13 cellular contexts compared by ENCODE assay signal in the genomic region with DNA sequence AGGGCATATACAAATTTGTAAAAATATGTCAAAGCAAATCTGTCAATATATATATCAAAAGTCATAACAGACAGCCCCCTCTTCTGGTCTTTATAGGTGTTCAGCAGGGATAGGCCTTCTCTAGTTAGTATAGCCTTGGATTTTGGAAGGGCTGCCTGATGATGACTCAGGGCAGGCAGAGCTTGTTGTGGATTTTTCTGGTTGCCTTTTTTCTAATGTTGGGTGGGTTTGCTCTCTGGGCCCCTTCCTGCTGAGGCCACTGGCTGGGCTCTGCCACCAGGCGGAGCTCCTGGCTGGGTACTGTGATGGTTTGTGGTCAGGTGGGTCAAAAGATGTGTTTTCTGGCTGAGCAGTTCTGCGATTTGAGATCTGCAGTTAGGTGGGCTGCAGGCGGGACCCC.
DNase-seq lines count a peak whose midpoint lies in the region; ATAC-seq, FAIRE-seq and TF ChIP-seq lines count a peak whose summit lies in the region.
"Had no signal": no experiment of that assay in that cellular context is flagged by ENCODE, and none has a peak within 500 bp of the region (broad histone marks: within the 10 kb centered on the region; RNA-seq: fewer than 3 reads in every experiment).

No MANE protein-coding gene starts in this region.

- TF ChIP-seq POLR2A in HepG2 (IDR thresholded peaks at IDR 0.05; ENCODE audit: insufficient read depth in 1 of 2, low read depth in 2 of 2, low read length in 2 of 2) (no peak), right lobe of liver (IDR thresholded peaks at IDR 0.05) (no peak)

- H3F3A ChIP-seq in OCI-LY1 (ENCODE audit: insufficient read depth, low read length): no peaks in the 10 kb centered on the region

- H3K9me3 ChIP-seq in HepG2 (ENCODE audit: low read length): no peaks in the 10 kb centered on the region
- no peaks in the 10 kb centered on the region for H3K9me3 ChIP-seq in right lobe of liver
- no peaks in the 10 kb centered on the region for H3K9me3 ChIP-seq in OCI-LY1 (ENCODE audit: low read length)
- H3K9me3 ChIP-seq: thoracic aorta had no signal

- no peaks in the 10 kb centered on the region for H3K9me2 ChIP-seq in OCI-LY1 (ENCODE audit: low read depth, low read length)

- no CpG with 5 or more reads among the region's 3 CpGs for WGBS in HepG2 (ENCODE audit: low lambda C conversion rate)
- WGBS in right lobe of liver (ENCODE audit: insufficient coverage, low coverage, low lambda C conversion rate, missing lambda C conversion rate): 44% methylated on average over 3 of the region's 3 CpGs

- POLR2A ChIA-PET in HepG2 (lab: Yijun Ruan, JAX): no interaction called here

- H3K27me3 ChIP-seq in HepG2 (ENCODE audit: control insufficient read depth in 1 of 2, insufficient read depth in 2 of 2, low read length in 2 of 2): no peaks in the 10 kb centered on the region
- no peaks in the 10 kb centered on the region for H3K27me3 ChIP-seq in right lobe of liver
- H3K27me3 ChIP-seq in OCI-LY1 (ENCODE audit: insufficient read depth, low read length): no peaks in the 10 kb centered on the region

- H3K36me3 ChIP-seq in HepG2 (replicated peaks in 1 of 2; ENCODE audit: control insufficient read depth in 1 of 2, insufficient read depth in 2 of 2, low read length in 2 of 2): no peaks in the 10 kb centered on the region
- H3K36me3 ChIP-seq in right lobe of liver: no peaks in the 10 kb centered on the region
- no peaks in the 10 kb centered on the region for H3K36me3 ChIP-seq in OCI-LY1 (ENCODE audit: insufficient read depth, low read length)
- H3K36me3 ChIP-seq: thoracic aorta had no signal

- H3K79me2 ChIP-seq in HepG2 (ENCODE audit: insufficient read depth, low read length): no peaks in the 10 kb centered on the region
- H3K79me2 ChIP-seq in OCI-LY1 (ENCODE audit: insufficient read depth, low read length): no peaks in the 10 kb centered on the region

- no peak for TF ChIP-seq EP300 in HepG2 (IDR thresholded peaks at IDR 0.05; ENCODE audit: low read depth in 2 of 2, low read length in 2 of 2)
- no peak for TF ChIP-seq EP300 in HepG2 (CRISPR knock-in tag; IDR thresholded peaks at IDR 0.05; ENCODE audit: borderline replicate concordance)

- TF ChIP-seq CTCF in HepG2 (CRISPR knock-in tag; IDR thresholded peaks at IDR 0.05): peak; percentile 71
- peak in 2 of 4 donors; percentile 11 to 22 for TF ChIP-seq CTCF in right lobe of liver (IDR thresholded peaks at IDR 0.05)
- peak; percentile 66 for TF ChIP-seq CTCF in OCI-LY1 (IDR thresholded peaks at IDR 0.05; ENCODE audit: low read length)
- TF ChIP-seq CTCF in epithelial cell of esophagus (IDR thresholded peaks at IDR 0.05; ENCODE audit: insufficient read depth, low read depth, low read length, missing control alignments): peak; percentile 38

- H3K9ac ChIP-seq in HepG2 (ENCODE audit: insufficient read depth, low read depth, low read length) (no peak overlapping the region), OCI-LY1 (ENCODE audit: low read length) (no peak overlapping the region)

- H3K4me2 ChIP-seq in HepG2 (ENCODE audit: low read depth, low read length) (no peak overlapping the region), OCI-LY1 (ENCODE audit: low read length) (no peak overlapping the region)

- H3K27ac ChIP-seq in HepG2 (ENCODE audit: extremely low read length, insufficient read depth, low read length) (no peak overlapping the region), right lobe of liver (no peak overlapping the region), OCI-LY1 (ENCODE audit: low read depth, low read length, poor library complexity, severe bottlenecking) (no peak overlapping the region)
- H3K27ac ChIP-seq: thoracic aorta had no signal

- no TSS peak for BruUV-seq in HepG2 (replicated peaks; lab: Mats Ljungman, UMichigan)

- CTCF ChIA-PET in HepG2 (lab: Yijun Ruan, JAX; ENCODE audit: low intra/inter-chr PET ratio, low total read pairs): interaction anchor here (2.0 kb wide), 1 partner anchor 464 kb away, joined by 7 read pairs; no protein-coding TSS in a partner anchor

- DNase-seq in HepG2 (ENCODE audit: low spot score) (peak; percentile 7), right lobe of liver (no peak), epithelial cell of esophagus (ENCODE audit: low read depth) (peak; percentile 4), urothelium cell line (ENCODE audit: low spot score) (peak; percentile 12)
- DNase-seq in activated naive CD4-positive, alpha-beta T cell treated with anti-CD3 and anti-CD28 coated beads, Interleukin-2, amount 50 U/mL, for 16 hours: no peak
- DNase-seq: activated CD8-positive, alpha-beta memory T cell treated with anti-CD3 and anti-CD28 coated beads for 24 hours; activated naive CD8-positive, alpha-beta T cell treated with anti-CD3 and anti-CD28 coated beads, Interleukin-2, amount 10 ng/mL, durations not matched to agents 7 days and 5 days; effector CD4-positive, alpha-beta T cell; NCI-H1105 had no signal

- H3K4me3 ChIP-seq in HepG2 (replicated peaks in 1 of 3; ENCODE audit: insufficient read depth in 1 of 3, low read depth in 2 of 3, low read length in 3 of 3) (no peak overlapping the region), right lobe of liver (no peak overlapping the region), OCI-LY1 (ENCODE audit: low read depth, low read length, poor library complexity, severe bottlenecking) (no peak overlapping the region), epithelial cell of esophagus (ENCODE audit: low read length) (no peak overlapping the region)
- H3K4me3 ChIP-seq: thoracic aorta had no signal

- no peak for FAIRE-seq in HepG2 (lab: Jason Lieb, UNC)
- FAIRE-seq in urothelium cell line (lab: Jason Lieb, UNC): no peak

- TF ChIP-seq RAD21 in HepG2 (CRISPR knock-in tag; IDR thresholded peaks at IDR 0.05): 0 out of 2 replicates have a peak, but pooled peaks have one; percentile 17

- ATAC-seq in HepG2 (peak; percentile 93), right lobe of liver (no peak), HG03175 (IDR thresholded peaks at IDR 0.05; ENCODE audit: unreplicated experiment) (no peak), GM18511 (IDR thresholded peaks at IDR 0.05; ENCODE audit: unreplicated experiment) (no peak)

- intact Hi-C loops in HepG2 (cut with micrococcal nuclease; ENCODE audit: unreplicated experiment): loop anchor here (1.0 to 10.0 kb wide), 2 partner anchors 464 to 660 kb away; a partner anchor contains a TSS
- intact Hi-C loops in right lobe of liver (cut with DNase I): no loop called here

- no peaks in the 10 kb centered on the region for H3K4me1 ChIP-seq in HepG2 (ENCODE audit: insufficient read depth, low read length)
- no peaks in the 10 kb centered on the region for H3K4me1 ChIP-seq in right lobe of liver
- H3K4me1 ChIP-seq in OCI-LY1 (ENCODE audit: insufficient read depth, low read length, severe bottlenecking): no peaks in the 10 kb centered on the region

- H4K20me1 ChIP-seq in HepG2 (ENCODE audit: insufficient read depth, low read length) (no peaks in the 10 kb centered on the region), OCI-LY1 (ENCODE audit: insufficient read depth, low read length) (no peaks in the 10 kb centered on the region)

- in situ Hi-C loops in HepG2 (cut with HindIII; ENCODE audit: extremely low pct_ligation_motif_present, low pct_unique_long_range_greater_than_20kb): no loop called here

- H2AFZ ChIP-seq in HepG2 (ENCODE audit: low read length) (no peak overlapping the region), OCI-LY1 (ENCODE audit: low read length) (no peak overlapping the region)

TF ChIP-seq in HepG2, 621 proteins besides CTCF, POLR2A, EP300 and RAD21:
- no peak for TF ChIP-seq RARA (CRISPR knock-in tag; IDR thresholded peaks at IDR 0.05)
- no peak for TF ChIP-seq ZNF709 (CRISPR knock-in tag; IDR thresholded peaks at IDR 0.05)
- TF ChIP-seq CHD2 (IDR thresholded peaks at IDR 0.05; ENCODE audit: low read depth, low read length): no peak
- TF ChIP-seq MYNN (CRISPR knock-in tag; IDR thresholded peaks at IDR 0.05; ENCODE audit: low read depth): no peak
- TF ChIP-seq STAG1 (CRISPR knock-in tag; IDR thresholded peaks at IDR 0.05): peak; percentile 74
- peak; percentile 25; the same call in 1 of the 2 replicates for TF ChIP-seq SMC3 (IDR thresholded peaks at IDR 0.05; ENCODE audit: low read length)
- TF ChIP-seq ZMYM4 (CRISPR knock-in tag; IDR thresholded peaks at IDR 0.05): 0 out of 2 replicates have a peak, but pooled peaks have one; percentile 32

Comparison
In these comparisons a context has a peak if more than half of its experiments do, and no peak if none do; other contexts are left out.
1. DNase-seq: peak in HepG2 (single experiment), epithelial cell of esophagus (single experiment) and urothelium cell line (single experiment); none in right lobe of liver (0 of 3) and activated naive CD4-positive, alpha-beta T cell treated with anti-CD3 and anti-CD28 coated beads, Interleukin-2, amount 50 U/mL, for 16 hours (single experiment).